Comparison of ENCODE assay signal across 13 cellular contexts in the genomic region with DNA sequence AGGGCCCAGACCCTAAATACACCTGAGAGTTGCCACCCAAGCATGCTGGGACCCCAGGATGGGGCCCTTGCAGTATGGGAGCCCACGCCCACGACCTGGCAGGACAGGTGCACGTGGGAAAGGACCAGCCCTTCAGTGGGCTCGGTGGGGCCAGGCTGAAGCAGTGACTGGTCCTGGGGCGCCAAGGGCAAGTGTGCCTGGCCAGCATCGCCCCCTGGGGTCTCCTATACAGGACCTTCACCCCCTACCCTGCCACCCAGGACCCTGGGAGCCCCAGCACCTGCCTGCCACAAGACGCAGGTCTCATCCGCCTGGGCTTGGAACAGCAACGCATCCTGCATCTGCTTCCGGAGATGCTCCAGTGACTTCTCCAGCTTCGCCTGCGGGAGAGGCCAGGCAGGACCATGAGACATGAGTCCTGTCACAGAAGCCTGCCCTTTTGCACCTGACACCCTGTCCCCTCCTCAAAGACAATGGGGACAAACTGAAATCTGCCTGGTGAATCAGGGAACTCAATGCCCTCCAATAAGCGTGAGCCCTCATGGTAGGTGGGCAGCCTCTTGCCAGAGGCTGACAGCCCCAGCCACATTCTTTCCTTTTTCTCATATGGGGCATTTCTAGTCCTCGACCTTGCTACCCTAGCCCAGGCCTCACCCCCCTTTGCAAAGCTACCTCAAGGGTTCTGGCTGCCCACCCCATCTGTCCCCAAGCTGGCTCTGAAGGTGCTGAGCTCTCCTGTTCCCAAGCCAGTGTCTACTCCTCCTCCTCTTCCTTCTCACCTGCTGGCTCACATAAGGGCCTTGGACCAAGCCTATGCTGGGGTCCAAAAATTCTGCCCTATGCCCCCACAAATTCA. TPM values are rescaled to one million over a fixed set of nuclear protein-coding genes. Genes with fewer than 3 reads are reported as not detected.
DNase-seq lines count a peak whose midpoint lies in the region; ATAC-seq and TF ChIP-seq lines count a peak whose summit lies in the region.
"Had no signal": no experiment of that assay in that cellular context is flagged by ENCODE, and none has a peak within 500 bp of the region (broad histone marks: within the 10 kb centered on the region; RNA-seq: fewer than 3 reads in every experiment).

No MANE protein-coding gene starts in this region.

- BruUV-seq in Calu3 (replicated peaks; lab: Mats Ljungman, UMichigan), result no TSS peak

- H3K4me3 ChIP-seq in naive thymus-derived CD4-positive, alpha-beta T cell (ENCODE audit: low read length), result no peak overlapping the region
- H3K4me3 ChIP-seq: sigmoid colon, SJSA1 had no signal

- peaks cover 0 to 49% (median 0%) of the 10 kb centered on the region in 3 experiments for H3K36me3 ChIP-seq in naive thymus-derived CD4-positive, alpha-beta T cell (ENCODE audit: control insufficient read depth in 2 of 3, insufficient read depth in 3 of 3, low read length in 3 of 3)

- TF ChIP-seq CTCF in CD4-positive, alpha-beta T cell (IDR thresholded peaks at IDR 0.05), result no peak
- TF ChIP-seq CTCF in Calu3 (IDR thresholded peaks at IDR 0.05; ENCODE audit: unreplicated experiment), result no peak

- no peaks in the 10 kb centered on the region for H3K27me3 ChIP-seq in CD4-positive, alpha-beta T cell (ENCODE audit: control insufficient read depth, insufficient read depth, low read length)
- H3K27me3 ChIP-seq in naive thymus-derived CD4-positive, alpha-beta T cell (ENCODE audit: control insufficient read depth in 2 of 2, insufficient read depth in 2 of 2, low read length in 2 of 2), result no peaks in the 10 kb centered on the region
- H3K27me3 ChIP-seq: BE2C, sigmoid colon, SJSA1 had no signal

- H3K4me1 Mint-ChIP-seq in CD4-positive, alpha-beta T cell (ENCODE audit: low read depth), result peaks cover 58% of the 10 kb centered on the region
- peaks cover 40% of the 10 kb centered on the region for H3K4me1 Mint-ChIP-seq in Calu3 (ENCODE audit: low read depth, unreplicated experiment)
- peaks cover 69% of the 10 kb centered on the region for H3K4me1 Mint-ChIP-seq in central memory CD8-positive, alpha-beta T cell
- peaks cover 54 to 67% (median 60%) of the 10 kb centered on the region in 7 donors for H3K4me1 Mint-ChIP-seq in naive thymus-derived CD4-positive, alpha-beta T cell

- H3K27ac ChIP-seq in CD4-positive, alpha-beta T cell (ENCODE audit: low read depth, low read length), result no peak overlapping the region
- no peak overlapping the region for H3K27ac ChIP-seq in naive thymus-derived CD4-positive, alpha-beta T cell (ENCODE audit: low read depth, low read length)
- H3K27ac ChIP-seq: sigmoid colon, SJSA1 had no signal

- CTCF ChIA-PET in CD4-positive, alpha-beta T cell (lab: Charles Lee), result no interaction called here
- CTCF ChIA-PET in Calu3 (lab: Charles Lee), result no interaction called here
- CTCF ChIA-PET in naive thymus-derived CD4-positive, alpha-beta T cell (lab: Charles Lee), result interaction anchor here (1.3 kb wide), 1 partner anchor 99 kb away, joined by 3 read pairs; no protein-coding TSS in a partner anchor

- intact Hi-C loops in CD4-positive, alpha-beta T cell (cut with DNase I, micrococcal nuclease), result loop anchor here in 1 of 2 experiments (10.0 kb wide), 2 partner anchors 267 to 297 kb away; a partner anchor contains a TSS
- intact Hi-C loops in Calu3 (cut with micrococcal nuclease; ENCODE audit: unreplicated experiment), result no loop called here
- intact Hi-C loops in naive thymus-derived CD4-positive, alpha-beta T cell (cut with micrococcal nuclease), result no loop called here

- no peaks in the 10 kb centered on the region for H3K9me3 ChIP-seq in CD4-positive, alpha-beta T cell (ENCODE audit: control insufficient read depth, low read length)
- no peaks in the 10 kb centered on the region for H3K9me3 ChIP-seq in naive thymus-derived CD4-positive, alpha-beta T cell (ENCODE audit: control insufficient read depth in 2 of 3, low read length in 3 of 3)
- H3K9me3 ChIP-seq: BE2C, sigmoid colon had no signal

- peak overlapping the region; percentile 36 for H3K27ac Mint-ChIP-seq in CD4-positive, alpha-beta T cell
- peak overlapping the region; percentile 55 for H3K27ac Mint-ChIP-seq in Calu3 (ENCODE audit: unreplicated experiment)
- H3K27ac Mint-ChIP-seq in central memory CD8-positive, alpha-beta T cell (ENCODE audit: low read depth), result peak overlapping the region; percentile 35
- H3K27ac Mint-ChIP-seq in naive thymus-derived CD4-positive, alpha-beta T cell, result peak overlapping the region in 7 of 9 donors; percentile 17 to 70 (median 46)
- H3K27ac Mint-ChIP-seq: dendritic cell treated with granulocyte-macrophage colony-stimulating factor and Interleukin-4, amounts not matched to agents 40 ng/mL and 50 ng/mL, for 4 days had no signal

- no peaks in the 10 kb centered on the region for H3K9me3 Mint-ChIP-seq in CD4-positive, alpha-beta T cell
- H3K9me3 Mint-ChIP-seq in Calu3 (ENCODE audit: low read depth, unreplicated experiment), result no peaks in the 10 kb centered on the region
- H3K9me3 Mint-ChIP-seq in central memory CD8-positive, alpha-beta T cell, result no peaks in the 10 kb centered on the region
- H3K9me3 Mint-ChIP-seq in naive thymus-derived CD4-positive, alpha-beta T cell, result peaks cover 0 to 3% (median 0%) of the 10 kb centered on the region in 11 donors
- H3K9me3 Mint-ChIP-seq: dendritic cell treated with granulocyte-macrophage colony-stimulating factor and Interleukin-4, amounts not matched to agents 40 ng/mL and 50 ng/mL, for 4 days had no signal

- DNase-seq in CD4-positive, alpha-beta T cell, result no peak
- DNase-seq in Calu3 (no peak), iPS-NIHi11 (ENCODE audit: low spot score) (no peak), AG08396 (ENCODE audit: low spot score) (no peak), NCI-H187 treated with DMSO at 0.1 percent for 48 hours (lab: John Stamatoyannopoulos, UW) (no peak)
- no peak for DNase-seq in central memory CD8-positive, alpha-beta T cell (ENCODE audit: low spot score in 2 of 2)
- DNase-seq in naive thymus-derived CD4-positive, alpha-beta T cell, result no peak
- DNase-seq: activated CD4-positive, alpha-beta T cell treated with anti-CD3 and anti-CD28 coated beads for 4 hours; BE2C; NCI-H69 had no signal

- no peak overlapping the region for H3K4me3 Mint-ChIP-seq in CD4-positive, alpha-beta T cell
- H3K4me3 Mint-ChIP-seq in Calu3 (ENCODE audit: low read depth, unreplicated experiment), result no peak overlapping the region
- no peak overlapping the region for H3K4me3 Mint-ChIP-seq in central memory CD8-positive, alpha-beta T cell
- H3K4me3 Mint-ChIP-seq in naive thymus-derived CD4-positive, alpha-beta T cell, result peak overlapping the region in 1 of 10 donors; percentile 32
- H3K4me3 Mint-ChIP-seq: dendritic cell treated with granulocyte-macrophage colony-stimulating factor and Interleukin-4, amounts not matched to agents 40 ng/mL and 50 ng/mL, for 4 days had no signal

- peaks cover 28 to 35% of the 10 kb centered on the region in 2 donors for H3K4me1 ChIP-seq in naive thymus-derived CD4-positive, alpha-beta T cell (ENCODE audit: control insufficient read depth in 2 of 2, insufficient read depth in 2 of 2, low read length in 2 of 2)

- POLR2A ChIA-PET in CD4-positive, alpha-beta T cell (lab: Charles Lee), result interaction anchor here (1.6 kb wide), 1 partner anchor 84 kb away, joined by 3 read pairs; no protein-coding TSS in a partner anchor
- POLR2A ChIA-PET in naive thymus-derived CD4-positive, alpha-beta T cell (lab: Charles Lee), result no interaction called here

- no peaks in the 10 kb centered on the region for H3K27me3 Mint-ChIP-seq in CD4-positive, alpha-beta T cell
- H3K27me3 Mint-ChIP-seq in Calu3 (ENCODE audit: unreplicated experiment), result no peaks in the 10 kb centered on the region
- H3K27me3 Mint-ChIP-seq in central memory CD8-positive, alpha-beta T cell, result no peaks in the 10 kb centered on the region
- no peaks in the 10 kb centered on the region for H3K27me3 Mint-ChIP-seq in naive thymus-derived CD4-positive, alpha-beta T cell
- H3K27me3 Mint-ChIP-seq: dendritic cell treated with granulocyte-macrophage colony-stimulating factor and Interleukin-4, amounts not matched to agents 40 ng/mL and 50 ng/mL, for 4 days had no signal

- peaks cover 64% of the 10 kb centered on the region for H3K36me3 Mint-ChIP-seq in CD4-positive, alpha-beta T cell (ENCODE audit: low read depth)
- peaks cover 86% of the 10 kb centered on the region for H3K36me3 Mint-ChIP-seq in Calu3 (ENCODE audit: insufficient read depth, unreplicated experiment)
- peaks cover 52% of the 10 kb centered on the region for H3K36me3 Mint-ChIP-seq in central memory CD8-positive, alpha-beta T cell (ENCODE audit: insufficient read depth)
- peaks cover 0 to 24% (median 7%) of the 10 kb centered on the region in 5 donors for H3K36me3 Mint-ChIP-seq in naive thymus-derived CD4-positive, alpha-beta T cell

- ATAC-seq in CD4-positive, alpha-beta T cell (ENCODE audit: poor library complexity), result no peak
- ATAC-seq in central memory CD8-positive, alpha-beta T cell (replicated peaks; ENCODE audit: extremely low read depth, poor library complexity, severe bottlenecking), result no peak
- no peak for ATAC-seq in naive thymus-derived CD4-positive, alpha-beta T cell

RNA-seq across cellular contexts. Expression of a gene that starts 4.6 kb away (rescaled TPM):
- 10 to 100 TPM; 32.0 to 32.6 TPM for total RNA-seq in CD4-positive, alpha-beta T cell
- total RNA-seq in Calu3 (2022), result 62.9 and 68.2 TPM in 2 replicates
- total RNA-seq in naive thymus-derived CD4-positive, alpha-beta T cell, result 10 to 100 TPM; 36.0 to 64.9 (median 48.2) TPM
- 10 to 100 TPM; 11.8 to 22.4 TPM for polyA plus RNA-seq in naive thymus-derived CD4-positive, alpha-beta T cell

RNA-seq across cellular contexts. Expression of a gene that starts 14.7 kb away (rescaled TPM):
- total RNA-seq in CD4-positive, alpha-beta T cell, result under 1 TPM; 0.73 to 0.96 TPM
- 2.3 and 3.8 TPM in 2 replicates for total RNA-seq in Calu3 (2022)
- 1 to 10 TPM in 3 of 5 experiments, under 1 TPM in 2; 0.92 to 2.5 (median 1.8) TPM for total RNA-seq in naive thymus-derived CD4-positive, alpha-beta T cell
- polyA plus RNA-seq in naive thymus-derived CD4-positive, alpha-beta T cell, result under 1 TPM; 0.18 to 0.44 TPM
- total RNA-seq: SJSA1 had no signal
